Comparison of ENCODE assay signal across 8 cellular contexts in the genomic region with DNA sequence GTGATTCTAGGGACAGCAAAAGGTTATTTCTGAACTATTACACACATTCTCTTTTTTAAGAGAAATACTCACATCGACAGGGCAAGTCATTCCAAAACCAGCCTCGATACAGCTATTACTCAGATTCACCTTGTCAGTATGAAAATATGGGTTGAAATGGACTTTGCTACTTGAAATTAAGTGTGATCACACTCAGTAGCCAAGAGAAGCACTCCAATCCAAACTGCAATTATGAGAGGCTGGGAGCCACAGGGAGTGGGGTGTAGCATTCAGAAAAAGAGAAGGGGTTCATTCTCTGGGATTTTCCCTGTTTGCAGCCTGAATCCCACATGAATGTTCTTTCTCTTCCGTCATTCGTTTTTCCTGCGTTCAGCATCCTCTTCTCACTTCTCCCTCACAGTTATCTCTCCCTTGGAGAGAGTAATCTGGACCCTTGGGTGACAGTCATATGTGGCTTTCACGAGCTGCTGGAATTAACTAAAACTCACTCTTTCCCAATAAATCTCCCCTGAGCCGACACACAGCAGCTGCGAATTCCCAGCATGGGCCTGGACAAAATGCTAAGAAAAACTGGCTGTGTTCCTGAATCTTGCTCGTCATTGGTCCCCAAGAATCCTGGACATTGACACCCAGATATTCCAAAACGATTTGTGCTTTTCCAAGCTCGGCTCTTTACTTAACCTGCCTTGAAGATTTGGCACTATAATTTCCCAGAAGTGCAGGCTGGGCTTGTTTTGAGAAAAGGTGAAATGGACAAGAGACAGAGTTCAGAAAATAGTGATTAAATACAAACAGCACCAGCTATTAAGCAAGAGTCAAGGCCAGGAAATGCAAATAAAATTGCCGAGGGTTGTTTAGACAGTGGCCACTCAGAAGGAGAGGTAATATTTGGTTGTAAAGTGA.
A peak's percentile ranks its signal among the peaks of the same experiment; 100 is the strongest.
DNase-seq lines count a peak whose midpoint lies in the region; ATAC-seq lines count a peak whose summit lies in the region.

No MANE protein-coding gene starts in this region.

- peaks cover 1% of the 10 kb centered on the region for H3K36me3 Mint-ChIP-seq in activated T-helper 1 cell treated with anti-CD3 and anti-CD28 coated beads, Interleukin-12 subunit alpha, Interleukin-12 subunit beta, Interleukin-2, Interleukin-4 antibody, amounts not matched to agents 30 ng/mL and 10 ng/mL and 1 ng/mL, durations not matched to agents 14 hours and 24 hours and 36 hours (ENCODE audit: low read depth)
- peaks cover 1% of the 10 kb centered on the region for H3K36me3 Mint-ChIP-seq in memory B cell

- intact Hi-C loops in activated T-helper 1 cell treated with anti-CD3 and anti-CD28 coated beads, Interleukin-12 subunit alpha, Interleukin-12 subunit beta, Interleukin-2, Interleukin-4 antibody, amounts not matched to agents 30 ng/mL and 10 ng/mL and 1 ng/mL, durations not matched to agents 14 hours and 24 hours and 36 hours (cut with micrococcal nuclease): loop anchor here (1.0 to 10.0 kb wide), 8 partner anchors 36 to 1282 kb away; a partner anchor contains a TSS

- H3K4me3 Mint-ChIP-seq in activated T-helper 1 cell treated with anti-CD3 and anti-CD28 coated beads, Interleukin-12 subunit alpha, Interleukin-12 subunit beta, Interleukin-2, Interleukin-4 antibody, amounts not matched to agents 30 ng/mL and 10 ng/mL and 1 ng/mL, durations not matched to agents 14 hours and 24 hours and 36 hours: peak overlapping the region; percentile 32
- H3K4me3 Mint-ChIP-seq in memory B cell: peak overlapping the region; percentile 71

- ATAC-seq in HG03066 (IDR thresholded peaks at IDR 0.05; ENCODE audit: low read depth, unreplicated experiment) (peak; percentile 55), memory B cell (ENCODE audit: low read depth) (no peak)

- H3K9me3 Mint-ChIP-seq in activated T-helper 1 cell treated with anti-CD3 and anti-CD28 coated beads, Interleukin-12 subunit alpha, Interleukin-12 subunit beta, Interleukin-2, Interleukin-4 antibody, amounts not matched to agents 30 ng/mL and 10 ng/mL and 1 ng/mL, durations not matched to agents 14 hours and 24 hours and 36 hours: peaks cover 5% of the 10 kb centered on the region
- no peaks in the 10 kb centered on the region for H3K9me3 Mint-ChIP-seq in memory B cell

- peak; percentile 53 for DNase-seq in stimulated activated CD4-positive, alpha-beta T cell treated with anti-CD3 and anti-CD28 coated beads, Interleukin-4, amount 100 ng/mL, for 24 hours
- no peak for DNase-seq in stimulated activated CD4-positive, alpha-beta T cell treated with anti-CD3 and anti-CD28 coated beads, Interleukin-12 subunit alpha, Interleukin-12 subunit beta, amount 100 ng/mL, for 4 hours
- no peak for DNase-seq in activated T-helper 1 cell treated with anti-CD3 and anti-CD28 coated beads, Interleukin-12 subunit alpha, Interleukin-12 subunit beta, Interleukin-2, Interleukin-4 antibody, amounts not matched to agents 30 ng/mL and 10 ng/mL and 1 ng/mL, durations not matched to agents 14 hours and 24 hours and 36 hours (ENCODE audit: low spot score)
- DNase-seq in memory B cell (ENCODE audit: low spot score in 2 of 2) (no peak), RPMI8226 (no peak), GM03348 (ENCODE audit: low spot score) (no peak), NCI-H2171 treated with DMSO at 0.1 percent for 48 hours (lab: John Stamatoyannopoulos, UW) (no peak)

- H3K27ac Mint-ChIP-seq in activated T-helper 1 cell treated with anti-CD3 and anti-CD28 coated beads, Interleukin-12 subunit alpha, Interleukin-12 subunit beta, Interleukin-2, Interleukin-4 antibody, amounts not matched to agents 30 ng/mL and 10 ng/mL and 1 ng/mL, durations not matched to agents 14 hours and 24 hours and 36 hours: peak overlapping the region; percentile 83
- H3K27ac Mint-ChIP-seq in memory B cell: peak overlapping the region; percentile 97

- H3K4me1 Mint-ChIP-seq in activated T-helper 1 cell treated with anti-CD3 and anti-CD28 coated beads, Interleukin-12 subunit alpha, Interleukin-12 subunit beta, Interleukin-2, Interleukin-4 antibody, amounts not matched to agents 30 ng/mL and 10 ng/mL and 1 ng/mL, durations not matched to agents 14 hours and 24 hours and 36 hours (ENCODE audit: low read depth): peaks cover 47% of the 10 kb centered on the region
- H3K4me1 Mint-ChIP-seq in memory B cell: peaks cover 40% of the 10 kb centered on the region

- H3K27me3 Mint-ChIP-seq in activated T-helper 1 cell treated with anti-CD3 and anti-CD28 coated beads, Interleukin-12 subunit alpha, Interleukin-12 subunit beta, Interleukin-2, Interleukin-4 antibody, amounts not matched to agents 30 ng/mL and 10 ng/mL and 1 ng/mL, durations not matched to agents 14 hours and 24 hours and 36 hours (ENCODE audit: insufficient read depth): no peaks in the 10 kb centered on the region
- no peaks in the 10 kb centered on the region for H3K27me3 Mint-ChIP-seq in memory B cell
